Comparison of ENCODE assay signal across 9 cellular contexts in genomic region chr7:75617634-75618234, GRCh38.
DNase-seq lines count a peak whose midpoint lies in the region; ATAC-seq and TF ChIP-seq lines count a peak whose summit lies in the region.
"Had no signal": no experiment of that assay in that cellular context is flagged by ENCODE, and none has a peak within 500 bp of the region (broad histone marks: within the 10 kb centered on the region; RNA-seq: fewer than 3 reads in every experiment).

No MANE protein-coding gene starts in this region.

- CTCF ChIA-PET in OCI-LY7 (lab: Charles Lee; ENCODE audit: unreplicated experiment), result interaction anchor here (0.5 to 1.0 kb wide), 3 partner anchors 9 to 90 kb away, joined by 3 read pairs; no protein-coding TSS in a partner anchor

- no peaks in the 10 kb centered on the region for H3K79me2 ChIP-seq in OCI-LY7 (ENCODE audit: insufficient read depth, low read depth, low read length)

- intact Hi-C loops in OCI-LY7 (cut with micrococcal nuclease; ENCODE audit: unreplicated experiment), result no loop called here
- intact Hi-C loops in lower lobe of right lung (cut with DNase I), result no loop called here

- peak; percentile 9 to 88 (median 60) for DNase-seq in CD4-positive, CD25-positive, alpha-beta regulatory T cell
- peak; percentile 40 for DNase-seq in OCI-LY7 (ENCODE audit: low spot score)
- peak; percentile 32 for DNase-seq in activated naive CD4-positive, alpha-beta T cell treated with anti-CD3 and anti-CD28 coated beads, Interleukin-2, amount 50 U/mL, for 16 hours
- DNase-seq in lower lobe of right lung, result peak; percentile 94
- no peak for DNase-seq in NCI-H2196 (lab: John Stamatoyannopoulos, UW; ENCODE audit: unreplicated experiment)
- no peak for DNase-seq in GM20000 (ENCODE audit: low spot score)

- H3K36me3 Mint-ChIP-seq in CD4-positive, CD25-positive, alpha-beta regulatory T cell, result no peaks in the 10 kb centered on the region
- H3K36me3 Mint-ChIP-seq in stimulated activated naive CD8-positive, alpha-beta T cell treated with anti-CD3 and anti-CD28 coated beads, Interleukin-15, Interleukin-2, amounts not matched to agents 100 ng/mL and 50 ng/mL, for 24 hours (ENCODE audit: low read depth), result no peaks in the 10 kb centered on the region

- H3K27ac Mint-ChIP-seq in CD4-positive, CD25-positive, alpha-beta regulatory T cell, result peak overlapping the region; percentile 79 to 97 (median 80)
- peak overlapping the region; percentile 83 for H3K27ac Mint-ChIP-seq in stimulated activated naive CD8-positive, alpha-beta T cell treated with anti-CD3 and anti-CD28 coated beads, Interleukin-15, Interleukin-2, amounts not matched to agents 100 ng/mL and 50 ng/mL, for 24 hours

- H4K20me1 ChIP-seq in OCI-LY7 (ENCODE audit: insufficient read depth, low read length), result no peaks in the 10 kb centered on the region

- peak overlapping the region; percentile 66 for H3K4me2 ChIP-seq in OCI-LY7 (ENCODE audit: low read length)

- ATAC-seq in CD4-positive, CD25-positive, alpha-beta regulatory T cell (ENCODE audit: low read depth in 2 of 2), result peak; percentile 80 to 89
- ATAC-seq in lower lobe of right lung (peak; percentile 92 to 94), HG03571 (IDR thresholded peaks at IDR 0.05; ENCODE audit: unreplicated experiment) (no peak)

- peaks cover 29% of the 10 kb centered on the region for H3K4me1 ChIP-seq in CD4-positive, CD25-positive, alpha-beta regulatory T cell (ENCODE audit: control insufficient read depth, insufficient read depth, low read length, poor library complexity, severe bottlenecking)
- H3K4me1 ChIP-seq in OCI-LY7 (ENCODE audit: insufficient read depth, low read length, poor library complexity, severe bottlenecking), result peaks cover 65% of the 10 kb centered on the region
- H3K4me1 ChIP-seq in lower lobe of right lung, result peaks cover 56% of the 10 kb centered on the region
- H3K4me1 ChIP-seq: parathyroid adenoma had no signal

- peaks cover 0 to 39% (median 24%) of the 10 kb centered on the region in 4 donors for H3K4me1 Mint-ChIP-seq in CD4-positive, CD25-positive, alpha-beta regulatory T cell
- H3K4me1 Mint-ChIP-seq in stimulated activated naive CD8-positive, alpha-beta T cell treated with anti-CD3 and anti-CD28 coated beads, Interleukin-15, Interleukin-2, amounts not matched to agents 100 ng/mL and 50 ng/mL, for 24 hours (ENCODE audit: low read depth), result peaks cover 38% of the 10 kb centered on the region

- no peaks in the 10 kb centered on the region for H3K27me3 ChIP-seq in CD4-positive, CD25-positive, alpha-beta regulatory T cell (ENCODE audit: control insufficient read depth, insufficient read depth, low read length)
- H3K27me3 ChIP-seq in lower lobe of right lung (ENCODE audit: low read depth), result no peaks in the 10 kb centered on the region

- H3K27me3 Mint-ChIP-seq in CD4-positive, CD25-positive, alpha-beta regulatory T cell, result no peaks in the 10 kb centered on the region
- H3K27me3 Mint-ChIP-seq in stimulated activated naive CD8-positive, alpha-beta T cell treated with anti-CD3 and anti-CD28 coated beads, Interleukin-15, Interleukin-2, amounts not matched to agents 100 ng/mL and 50 ng/mL, for 24 hours, result no peaks in the 10 kb centered on the region

- peak overlapping the region; percentile 45 to 88 (median 81) for H3K4me3 Mint-ChIP-seq in CD4-positive, CD25-positive, alpha-beta regulatory T cell
- H3K4me3 Mint-ChIP-seq in stimulated activated naive CD8-positive, alpha-beta T cell treated with anti-CD3 and anti-CD28 coated beads, Interleukin-15, Interleukin-2, amounts not matched to agents 100 ng/mL and 50 ng/mL, for 24 hours, result peak overlapping the region; percentile 63

- TF ChIP-seq CTCF in OCI-LY7 (conservative IDR thresholded peaks at IDR 0.05; ENCODE audit: low read length) (no peak), lower lobe of right lung (IDR thresholded peaks at IDR 0.05) (no peak), GM20000 (IDR thresholded peaks at IDR 0.05; ENCODE audit: extremely low read depth, missing control alignments) (no peak)

- H2AFZ ChIP-seq in OCI-LY7 (ENCODE audit: low read length), result no peak overlapping the region
- H2AFZ ChIP-seq: parathyroid adenoma had no signal

- peak overlapping the region; percentile 65 for H3K4me3 ChIP-seq in CD4-positive, CD25-positive, alpha-beta regulatory T cell (ENCODE audit: low read depth, low read length)
- H3K4me3 ChIP-seq in OCI-LY7 (ENCODE audit: low read depth, low read length, poor library complexity, severe bottlenecking) (no peak overlapping the region), lower lobe of right lung (no peak overlapping the region)

- H3K9me2 ChIP-seq in OCI-LY7 (ENCODE audit: insufficient read depth, low read length), result no peaks in the 10 kb centered on the region

- no TSS peak for BruUV-seq in OCI-LY7 (replicated peaks; lab: Mats Ljungman, UMichigan)

- peaks cover 0 to 1% (median 0%) of the 10 kb centered on the region in 7 donors for H3K9me3 Mint-ChIP-seq in CD4-positive, CD25-positive, alpha-beta regulatory T cell
- no peaks in the 10 kb centered on the region for H3K9me3 Mint-ChIP-seq in stimulated activated naive CD8-positive, alpha-beta T cell treated with anti-CD3 and anti-CD28 coated beads, Interleukin-15, Interleukin-2, amounts not matched to agents 100 ng/mL and 50 ng/mL, for 24 hours

- POLR2A ChIA-PET in OCI-LY7 (lab: Charles Lee), result interaction anchor here (0.6 kb wide), 2 partner anchors 18 to 79 kb away, joined by 3 to 4 read pairs; no protein-coding TSS in a partner anchor

- H3K36me3 ChIP-seq in CD4-positive, CD25-positive, alpha-beta regulatory T cell (ENCODE audit: control insufficient read depth, insufficient read depth, low read length), result no peaks in the 10 kb centered on the region
- no peaks in the 10 kb centered on the region for H3K36me3 ChIP-seq in OCI-LY7 (ENCODE audit: insufficient read depth, low read length)
- no peaks in the 10 kb centered on the region for H3K36me3 ChIP-seq in lower lobe of right lung

- H3K9me3 ChIP-seq in CD4-positive, CD25-positive, alpha-beta regulatory T cell (ENCODE audit: control insufficient read depth in 2 of 2, low read length in 2 of 2), result no peaks in the 10 kb centered on the region
- H3K9me3 ChIP-seq in OCI-LY7 (ENCODE audit: low read length) (0 out of 2 replicates have a peak, but pooled peaks cover 6% of the 10 kb centered on the region), lower lobe of right lung (no peaks in the 10 kb centered on the region)

- H3K27ac ChIP-seq in CD4-positive, CD25-positive, alpha-beta regulatory T cell (ENCODE audit: insufficient read depth, low read length, poor library complexity, severe bottlenecking), result peak overlapping the region; percentile 63
- H3K27ac ChIP-seq in OCI-LY7 (ENCODE audit: low read depth, low read length, poor library complexity, severe bottlenecking), result peak overlapping the region; percentile 76
- H3K27ac ChIP-seq in lower lobe of right lung, result peak overlapping the region; percentile 69
- H3K27ac ChIP-seq: parathyroid adenoma had no signal

Comparison
In these comparisons a context has a peak if more than half of its experiments do, and no peak if none do; other contexts are left out.
1. DNase-seq: peak in CD4-positive, CD25-positive, alpha-beta regulatory T cell (3 of 3), OCI-LY7 (single experiment), activated naive CD4-positive, alpha-beta T cell treated with anti-CD3 and anti-CD28 coated beads, Interleukin-2, amount 50 U/mL, for 16 hours (single experiment) and lower lobe of right lung (single experiment); none in NCI-H2196 (single experiment) and GM20000 (single experiment).
2. Peak in every context shown above with its lines, with median percentiles within 50 percentile points of each other: H3K27ac ChIP-seq.